1 cellular context compared by ENCODE assay signal in the genomic region with DNA sequence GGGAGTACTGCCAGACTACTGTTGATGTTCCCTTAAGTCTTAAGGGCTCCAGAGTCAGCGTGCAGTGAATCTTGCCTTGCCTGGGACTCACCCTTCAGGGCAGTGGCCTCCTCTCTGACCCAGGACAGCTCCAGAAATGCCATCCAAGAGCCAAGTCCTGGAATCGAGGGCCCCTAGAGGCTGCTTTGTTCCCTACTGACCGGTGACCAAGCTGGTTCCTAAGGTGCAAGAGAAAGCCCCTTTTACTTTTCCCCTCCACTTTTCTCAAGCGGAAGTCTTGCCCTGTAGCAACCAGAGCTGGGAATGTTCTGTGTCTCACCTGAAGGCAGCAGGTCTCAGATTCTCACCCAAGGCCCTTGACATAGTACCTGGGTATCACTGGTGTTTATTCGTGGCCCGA.
TF ChIP-seq lines count a peak whose summit lies in the region.

No MANE protein-coding gene starts in this region.

TF ChIP-seq in H1, 55 proteins besides CTCF, POLR2A, EP300 and RAD21 (continued from another document):
- no peak for TF ChIP-seq CHD7 (IDR thresholded peaks at IDR 0.05; ENCODE audit: insufficient replicate concordance, low read length)
- TF ChIP-seq KDM4A (IDR thresholded peaks at IDR 0.05; ENCODE audit: low read depth, low read length, severe bottlenecking), result no peak
- no peak for TF ChIP-seq ATF3 (IDR thresholded peaks at IDR 0.05; ENCODE audit: insufficient read depth, low read depth, low read length)
- TF ChIP-seq, protein P1, sequence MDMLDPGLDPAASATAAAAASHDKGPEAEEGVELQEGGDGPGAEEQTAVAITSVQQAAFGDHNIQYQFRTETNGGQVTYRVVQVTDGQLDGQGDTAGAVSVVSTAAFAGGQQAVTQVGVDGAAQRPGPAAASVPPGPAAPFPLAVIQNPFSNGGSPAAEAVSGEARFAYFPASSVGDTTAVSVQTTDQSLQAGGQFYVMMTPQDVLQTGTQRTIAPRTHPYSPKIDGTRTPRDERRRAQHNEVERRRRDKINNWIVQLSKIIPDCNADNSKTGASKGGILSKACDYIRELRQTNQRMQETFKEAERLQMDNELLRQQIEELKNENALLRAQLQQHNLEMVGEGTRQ (IDR thresholded peaks at IDR 0.05; ENCODE audit: low read length), result no peak
- TF ChIP-seq SIRT6 (IDR thresholded peaks at IDR 0.05; ENCODE audit: low read length), result no peak
- no peak for TF ChIP-seq SP2 (IDR thresholded peaks at IDR 0.05; ENCODE audit: low read length)
- TF ChIP-seq SRF (IDR thresholded peaks at IDR 0.05; ENCODE audit: low read depth, low read length), result no peak
- no peak for TF ChIP-seq BCL11A (IDR thresholded peaks at IDR 0.05; ENCODE audit: low read depth in 2 of 2, low read length in 2 of 2)
